8 cellular contexts compared by ENCODE assay signal in genomic region chr3:30681276-30682211, GRCh38.
DNase-seq lines count a peak whose midpoint lies in the region; ATAC-seq and TF ChIP-seq lines count a peak whose summit lies in the region.

No MANE protein-coding gene starts in this region.

- peak overlapping the region; percentile 57 for H2AK9ac ChIP-seq in IMR-90 (replicated peaks; ENCODE audit: low read depth, low read length, poor library complexity)

- H3K4me1 ChIP-seq in IMR-90 (ENCODE audit: control insufficient read depth, insufficient read depth, low read length) = peaks cover 19% of the 10 kb centered on the region
- peaks cover 15% of the 10 kb centered on the region for H3K4me1 ChIP-seq in ectodermal cell (ENCODE audit: control insufficient read depth, insufficient read depth, low read length)
- peaks cover 86% of the 10 kb centered on the region for H3K4me1 ChIP-seq in muscle layer of colon (ENCODE audit: insufficient read depth, low read length)

- TF ChIP-seq RAD21 in IMR-90 (IDR thresholded peaks at IDR 0.05; ENCODE audit: low read length) = no peak

- H4K5ac ChIP-seq in IMR-90 (ENCODE audit: low read depth, low read length) = peak overlapping the region; percentile 43

- H3K9ac ChIP-seq in IMR-90 (ENCODE audit: low read depth, low read length) = no peak overlapping the region
- no peak overlapping the region for H3K9ac ChIP-seq in muscle layer of colon (ENCODE audit: low read length)

- POLR2A ChIA-PET in IMR-90 (lab: Charles Lee; ENCODE audit: unreplicated experiment) = no interaction called here

- TF ChIP-seq CTCF in IMR-90 (conservative IDR thresholded peaks at IDR 0.05; ENCODE audit: low read depth, low read length) = no peak

- no peak overlapping the region for H3K56ac ChIP-seq in IMR-90 (ENCODE audit: extremely low read depth, insufficient read depth, low read length)

- peaks cover 27 to 72% of the 10 kb centered on the region in 2 experiments for H3K79me1 ChIP-seq in IMR-90 (ENCODE audit: low read depth in 1 of 2, low read length in 2 of 2)

- peak; percentile 63 for ATAC-seq in IMR-90 (ENCODE audit: low read depth)

- peak overlapping the region; percentile 45; the same call in 2 of the 3 replicates for H2BK15ac ChIP-seq in IMR-90 (ENCODE audit: low read depth, low read length)

- H3K4me3 ChIP-seq in IMR-90 (ENCODE audit: insufficient read depth, low read depth, low read length) (no peak overlapping the region), ectodermal cell (ENCODE audit: insufficient read depth, low read depth, low read length) (no peak overlapping the region), muscle layer of colon (ENCODE audit: low read depth in 1 of 2, low read length in 2 of 2) (peak overlapping the region in 1 of 2 donors; percentile 16)

- peak overlapping the region; percentile 51; the same call in 1 of the 2 replicates for H3K14ac ChIP-seq in IMR-90 (replicated peaks; ENCODE audit: low read depth, low read length)

- DNase-seq in A172 (ENCODE audit: low spot score) (peak; percentile 93), IMR-90 (peak; percentile 68), HPDE6-E6E7 (ENCODE audit: extremely low spot score) (no peak), amniotic stem cell (lab: John Stamatoyannopoulos, UW) (no peak), CD1c-positive myeloid dendritic cell (ENCODE audit: extremely low spot score) (no peak), glomerular visceral epithelial cell (ENCODE audit: extremely low spot score) (no peak)

- H3K36me3 ChIP-seq in IMR-90 (ENCODE audit: control insufficient read depth, insufficient read depth, low read length) (peaks cover 19% of the 10 kb centered on the region), ectodermal cell (ENCODE audit: control insufficient read depth, insufficient read depth, low read length) (no peaks in the 10 kb centered on the region), muscle layer of colon (ENCODE audit: insufficient read depth, low read length) (peaks cover 25% of the 10 kb centered on the region)

- no peaks in the 10 kb centered on the region for H4K20me1 ChIP-seq in IMR-90 (ENCODE audit: insufficient read depth, low read length)

- H2BK120ac ChIP-seq in IMR-90 (ENCODE audit: low read depth, low read length) = peak overlapping the region; percentile 30

- H3K27me3 ChIP-seq in IMR-90 (ENCODE audit: control insufficient read depth, insufficient read depth, low read length) (no peaks in the 10 kb centered on the region), ectodermal cell (ENCODE audit: control insufficient read depth, insufficient read depth, low read length, poor library complexity, severe bottlenecking) (no peaks in the 10 kb centered on the region), muscle layer of colon (ENCODE audit: control insufficient read depth in 1 of 2, insufficient read depth in 2 of 2, low read length in 2 of 2) (no peaks in the 10 kb centered on the region)

- in situ Hi-C loops in IMR-90 (cut with MboI; ENCODE audit: low sequenced_read_pairs) = no loop called here

- peak overlapping the region; percentile 13 for H3K4me2 ChIP-seq in IMR-90 (ENCODE audit: low read depth, low read length)

- H3K4ac ChIP-seq in IMR-90 (ENCODE audit: low read depth, low read length) = peak overlapping the region; percentile 27

- H3K18ac ChIP-seq in IMR-90 (ENCODE audit: low read depth, low read length) = peak overlapping the region; percentile 25

- TF ChIP-seq POLR2A in IMR-90 (IDR thresholded peaks at IDR 0.05; ENCODE audit: low read depth, low read length) = no peak

- intact Hi-C loops in IMR-90 (cut with micrococcal nuclease) = loop anchor here (2.0 to 5.0 kb wide), 2 partner anchors 75 to 169 kb away; partner anchors contain the start of gene TGFBR2

- H3K27ac ChIP-seq in IMR-90 (ENCODE audit: insufficient read depth, low read length) (peak overlapping the region; percentile 18; the same call in 1 of the 2 replicates), ectodermal cell (ENCODE audit: insufficient read depth, low read depth, low read length, poor library complexity, severe bottlenecking) (peak overlapping the region; percentile 30), muscle layer of colon (ENCODE audit: low read depth, low read length) (peak overlapping the region; percentile 57)

- H4K91ac ChIP-seq in IMR-90 (ENCODE audit: insufficient read depth, low read depth, low read length) = peak overlapping the region; percentile 20; the same call in 1 of the 2 replicates

- peaks cover 9% of the 10 kb centered on the region; the same call in 1 of the 2 replicates for H3K9me1 ChIP-seq in IMR-90 (ENCODE audit: insufficient read depth, low read length)

- 61% methylated on average over 8 of the region's 16 CpGs; no CpG with 5 or more reads in 1 of the 2 experiments for WGBS in IMR-90 (ENCODE audit: extremely low coverage in 2 of 2, insufficient read length in 1 of 2), 2 experiments
- 73 to 74% methylated on average over 16 of the region's 16 CpGs for WGBS in ectodermal cell, 2 experiments

- BruUV-seq in IMR-90 (replicated peaks; lab: Mats Ljungman, UMichigan) = no TSS peak

- H2AK5ac ChIP-seq in IMR-90 (ENCODE audit: low read depth, low read length) = peak overlapping the region; percentile 33; the same call in 1 of the 2 replicates

- no peak overlapping the region for H2AFZ ChIP-seq in IMR-90 (replicated peaks; ENCODE audit: low read length, poor library complexity)

- peak overlapping the region; percentile 72; the same call in 1 of the 2 replicates for H3K23ac ChIP-seq in IMR-90 (ENCODE audit: low read depth, low read length)

- H2BK5ac ChIP-seq in IMR-90 (ENCODE audit: low read depth, low read length, poor library complexity, severe bottlenecking) = peak overlapping the region; percentile 2

- H2BK20ac ChIP-seq in IMR-90 (ENCODE audit: low read depth, low read length) = peak overlapping the region; percentile 61

- peak overlapping the region in 1 of 2 experiments; percentile 22; a peak in 3 of 4 replicates for H4K8ac ChIP-seq in IMR-90 (ENCODE audit: low read depth in 2 of 2, low read length in 2 of 2)

- dilution Hi-C loops in IMR-90 (cut with HindIII; ENCODE audit: low sequenced_read_pairs, unreplicated experiment) = no loop called here

- CTCF ChIA-PET in IMR-90 (lab: Yijun Ruan, JAX) = interaction anchor here (0.9 to 1.2 kb wide), 3 partner anchors 11 to 75 kb away, joined by 3 to 8 read pairs (median 3); partner anchors contain the start of gene TGFBR2

- H3K9me3 ChIP-seq in IMR-90 (ENCODE audit: control insufficient read depth, insufficient read depth, low read length) = no peaks in the 10 kb centered on the region
- no peaks in the 10 kb centered on the region for H3K9me3 ChIP-seq in ectodermal cell (ENCODE audit: control insufficient read depth, low read length)
- H3K9me3 ChIP-seq in muscle layer of colon (ENCODE audit: low read length) = no peaks in the 10 kb centered on the region

TF ChIP-seq in IMR-90, 13 proteins besides CTCF, POLR2A, EP300 and RAD21:
- TF ChIP-seq, protein P1, sequence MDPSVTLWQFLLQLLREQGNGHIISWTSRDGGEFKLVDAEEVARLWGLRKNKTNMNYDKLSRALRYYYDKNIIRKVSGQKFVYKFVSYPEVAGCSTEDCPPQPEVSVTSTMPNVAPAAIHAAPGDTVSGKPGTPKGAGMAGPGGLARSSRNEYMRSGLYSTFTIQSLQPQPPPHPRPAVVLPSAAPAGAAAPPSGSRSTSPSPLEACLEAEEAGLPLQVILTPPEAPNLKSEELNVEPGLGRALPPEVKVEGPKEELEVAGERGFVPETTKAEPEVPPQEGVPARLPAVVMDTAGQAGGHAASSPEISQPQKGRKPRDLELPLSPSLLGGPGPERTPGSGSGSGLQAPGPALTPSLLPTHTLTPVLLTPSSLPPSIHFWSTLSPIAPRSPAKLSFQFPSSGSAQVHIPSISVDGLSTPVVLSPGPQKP (IDR thresholded peaks at IDR 0.05; ENCODE audit: borderline replicate concordance, low read depth, low read length) = no peak
- peak; percentile 66 for TF ChIP-seq MAFK (IDR thresholded peaks at IDR 0.05; ENCODE audit: low read depth, low read length)

Comparison
In these comparisons a context has a peak if more than half of its experiments do, and no peak if none do; other contexts are left out.
1. DNase-seq: peak in A172 (single experiment) and IMR-90 (single experiment); none in HPDE6-E6E7 (single experiment), amniotic stem cell (single experiment), CD1c-positive myeloid dendritic cell (single experiment) and glomerular visceral epithelial cell (single experiment).
2. Peak in every context shown above with its lines, with median percentiles within 50 percentile points of each other: H3K27ac ChIP-seq.